In genomic region chr16:58466396-58466795, GRCh38 we compare ENCODE assay signal across 21 cellular contexts.
"Had no signal": no experiment of that assay in that cellular context is flagged by ENCODE, and none has a peak within 500 bp of the region (broad histone marks: within the 10 kb centered on the region; RNA-seq: fewer than 3 reads in every experiment).

No MANE protein-coding gene starts in this region.

- H3K27ac Mint-ChIP-seq: naive thymus-derived CD4-positive, alpha-beta T cell; stimulated activated memory B cell treated with anti-CD40 and anti-IgM and Interleukin-4, amounts not matched to agents 10 μg/mL and 1 μg/mL and 100 μg/mL, for 72 hours; stimulated activated naive CD8-positive, alpha-beta T cell treated with anti-CD3 and anti-CD28 coated beads, Interleukin-15, Interleukin-2, amounts not matched to agents 100 ng/mL and 50 ng/mL, for 24 hours had no signal

- FAIRE-seq: kidney, pancreas had no signal

- ATAC-seq: gastroesophageal sphincter; left colon; naive thymus-derived CD4-positive, alpha-beta T cell; pancreas; sciatic nerve; stimulated activated memory B cell treated with anti-CD40 and anti-IgM and Interleukin-4, amounts not matched to agents 10 μg/mL and 1 μg/mL and 100 μg/mL, for 72 hours had no signal

- H3K9me3 Mint-ChIP-seq: naive thymus-derived CD4-positive, alpha-beta T cell; stimulated activated memory B cell treated with anti-CD40 and anti-IgM and Interleukin-4, amounts not matched to agents 10 μg/mL and 1 μg/mL and 100 μg/mL, for 72 hours; stimulated activated naive CD8-positive, alpha-beta T cell treated with anti-CD3 and anti-CD28 coated beads, Interleukin-15, Interleukin-2, amounts not matched to agents 100 ng/mL and 50 ng/mL, for 24 hours had no signal

- H3K79me2 ChIP-seq: hepatocyte had no signal

- H3K36me3 ChIP-seq: esophagus squamous epithelium, gastroesophageal sphincter, pancreas, prostate gland, spleen, transverse colon had no signal

- H3K36me3 Mint-ChIP-seq: naive thymus-derived CD4-positive, alpha-beta T cell; stimulated activated memory B cell treated with anti-CD40 and anti-IgM and Interleukin-4, amounts not matched to agents 10 μg/mL and 1 μg/mL and 100 μg/mL, for 72 hours had no signal

- H2AFZ ChIP-seq: hepatocyte had no signal

- H3K4me2 ChIP-seq: hepatocyte had no signal

- H3K4me3 Mint-ChIP-seq: stimulated activated memory B cell treated with anti-CD40 and anti-IgM and Interleukin-4, amounts not matched to agents 10 μg/mL and 1 μg/mL and 100 μg/mL, for 72 hours; stimulated activated naive CD8-positive, alpha-beta T cell treated with anti-CD3 and anti-CD28 coated beads, Interleukin-15, Interleukin-2, amounts not matched to agents 100 ng/mL and 50 ng/mL, for 24 hours had no signal

- DNase-seq: effector memory CD4-positive, alpha-beta T cell; esophagus squamous epithelium; foreskin fibroblast; glutamatergic neuron; kidney; left colon; mammary epithelial cell; naive thymus-derived CD4-positive, alpha-beta T cell; occipital lobe; pancreas; stimulated activated CD4-positive, alpha-beta T cell treated with anti-CD3 and anti-CD28 coated beads, Interleukin-15, amount 100 ng/mL, for 24 hours; stimulated activated CD4-positive, alpha-beta T cell treated with anti-CD3 and anti-CD28 coated beads, Interleukin-1b, Interleukin-23, amount 100 ng/mL, for 48 hours; stimulated activated CD4-positive, alpha-beta T cell treated with anti-CD3 and anti-CD28 coated beads, Interleukin-4, amount 100 ng/mL, for 24 hours; transverse colon had no signal

- H3K27ac ChIP-seq: esophagus squamous epithelium, gastroesophageal sphincter, hepatocyte, pancreas, prostate gland, spleen, transverse colon had no signal

- H3K4me3 ChIP-seq: gastroesophageal sphincter, hepatocyte, pancreas, prostate gland, transverse colon had no signal

- H3K9me3 ChIP-seq: esophagus squamous epithelium, gastroesophageal sphincter, pancreas, prostate gland, spleen, transverse colon had no signal
